1 cellular context compared by ENCODE assay signal in the genomic region with DNA sequence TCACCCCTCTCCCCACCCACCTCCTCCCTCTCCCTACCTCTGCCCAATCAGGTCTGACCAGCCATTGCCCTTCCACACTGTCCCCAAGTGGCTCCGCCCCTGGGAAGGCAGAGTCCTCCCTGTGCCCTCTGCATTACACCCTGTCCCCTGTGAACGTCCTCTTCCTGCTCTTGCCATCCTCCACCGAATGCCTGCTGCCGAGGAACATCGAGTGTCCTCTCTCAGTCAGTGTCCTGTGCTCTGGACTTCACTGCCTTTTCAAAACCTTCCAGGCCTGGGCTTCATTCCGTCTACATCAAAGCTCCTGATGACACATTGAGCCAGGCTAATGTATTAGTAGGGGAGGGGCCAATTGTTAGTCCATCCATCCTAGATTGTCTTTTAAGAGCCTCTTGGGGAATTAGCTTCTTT.
A peak's percentile ranks its signal among the peaks of the same experiment; 100 is the strongest.
TF ChIP-seq lines count a peak whose summit lies in the region.

No MANE protein-coding gene starts in this region.

TF ChIP-seq in K562, 482 proteins besides CTCF, POLR2A, EP300 and RAD21 (continued from another document and continues in another):
- TF ChIP-seq, protein P1, sequence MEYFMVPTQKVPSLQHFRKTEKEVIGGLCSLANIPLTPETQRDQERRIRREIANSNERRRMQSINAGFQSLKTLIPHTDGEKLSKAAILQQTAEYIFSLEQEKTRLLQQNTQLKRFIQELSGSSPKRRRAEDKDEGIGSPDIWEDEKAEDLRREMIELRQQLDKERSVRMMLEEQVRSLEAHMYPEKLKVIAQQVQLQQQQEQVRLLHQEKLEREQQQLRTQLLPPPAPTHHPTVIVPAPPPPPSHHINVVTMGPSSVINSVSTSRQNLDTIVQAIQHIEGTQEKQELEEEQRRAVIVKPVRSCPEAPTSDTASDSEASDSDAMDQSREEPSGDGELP (CRISPR knock-in tag; IDR thresholded peaks at IDR 0.05; ENCODE audit: borderline replicate concordance) = no peak
- TF ChIP-seq ZBTB1 (CRISPR knock-in tag; IDR thresholded peaks at IDR 0.05; ENCODE audit: borderline replicate concordance, low read depth) = no peak
- TF ChIP-seq MAFG (tag; conservative IDR thresholded peaks at IDR 0.05) = no peak
- no peak for TF ChIP-seq ZNF436 (CRISPR knock-in tag; IDR thresholded peaks at IDR 0.05)
- no peak for TF ChIP-seq ZNF583 (CRISPR knock-in tag; IDR thresholded peaks at IDR 0.05)
- TF ChIP-seq, protein P2, sequence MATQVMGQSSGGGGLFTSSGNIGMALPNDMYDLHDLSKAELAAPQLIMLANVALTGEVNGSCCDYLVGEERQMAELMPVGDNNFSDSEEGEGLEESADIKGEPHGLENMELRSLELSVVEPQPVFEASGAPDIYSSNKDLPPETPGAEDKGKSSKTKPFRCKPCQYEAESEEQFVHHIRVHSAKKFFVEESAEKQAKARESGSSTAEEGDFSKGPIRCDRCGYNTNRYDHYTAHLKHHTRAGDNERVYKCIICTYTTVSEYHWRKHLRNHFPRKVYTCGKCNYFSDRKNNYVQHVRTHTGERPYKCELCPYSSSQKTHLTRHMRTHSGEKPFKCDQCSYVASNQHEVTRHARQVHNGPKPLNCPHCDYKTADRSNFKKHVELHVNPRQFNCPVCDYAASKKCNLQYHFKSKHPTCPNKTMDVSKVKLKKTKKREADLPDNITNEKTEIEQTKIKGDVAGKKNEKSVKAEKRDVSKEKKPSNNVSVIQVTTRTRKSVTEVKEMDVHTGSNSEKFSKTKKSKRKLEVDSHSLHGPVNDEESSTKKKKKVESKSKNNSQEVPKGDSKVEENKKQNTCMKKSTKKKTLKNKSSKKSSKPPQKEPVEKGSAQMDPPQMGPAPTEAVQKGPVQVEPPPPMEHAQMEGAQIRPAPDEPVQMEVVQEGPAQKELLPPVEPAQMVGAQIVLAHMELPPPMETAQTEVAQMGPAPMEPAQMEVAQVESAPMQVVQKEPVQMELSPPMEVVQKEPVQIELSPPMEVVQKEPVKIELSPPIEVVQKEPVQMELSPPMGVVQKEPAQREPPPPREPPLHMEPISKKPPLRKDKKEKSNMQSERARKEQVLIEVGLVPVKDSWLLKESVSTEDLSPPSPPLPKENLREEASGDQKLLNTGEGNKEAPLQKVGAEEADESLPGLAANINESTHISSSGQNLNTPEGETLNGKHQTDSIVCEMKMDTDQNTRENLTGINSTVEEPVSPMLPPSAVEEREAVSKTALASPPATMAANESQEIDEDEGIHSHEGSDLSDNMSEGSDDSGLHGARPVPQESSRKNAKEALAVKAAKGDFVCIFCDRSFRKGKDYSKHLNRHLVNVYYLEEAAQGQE (CRISPR knock-in tag; IDR thresholded peaks at IDR 0.05; ENCODE audit: low read depth) = no peak
- TF ChIP-seq THRAP3 (IDR thresholded peaks at IDR 0.05; ENCODE audit: borderline replicate concordance) = no peak
- TF ChIP-seq GTF2F1 (IDR thresholded peaks at IDR 0.05; ENCODE audit: low read depth, low read length) = no peak
- TF ChIP-seq ZNF384 (IDR thresholded peaks at IDR 0.05; ENCODE audit: low read depth, low read length) = no peak
- peak; percentile 43; the same call in 1 of the 2 replicates for TF ChIP-seq CTBP1 (IDR thresholded peaks at IDR 0.05; ENCODE audit: borderline replicate concordance)
- TF ChIP-seq ZNF507 (tag; conservative IDR thresholded peaks at IDR 0.05) = no peak
- TF ChIP-seq HNRNPUL1 (IDR thresholded peaks at IDR 0.05; ENCODE audit: low read length) = no peak
- TF ChIP-seq SMARCE1 (IDR thresholded peaks at IDR 0.05) = no peak
- TF ChIP-seq, protein P3, sequence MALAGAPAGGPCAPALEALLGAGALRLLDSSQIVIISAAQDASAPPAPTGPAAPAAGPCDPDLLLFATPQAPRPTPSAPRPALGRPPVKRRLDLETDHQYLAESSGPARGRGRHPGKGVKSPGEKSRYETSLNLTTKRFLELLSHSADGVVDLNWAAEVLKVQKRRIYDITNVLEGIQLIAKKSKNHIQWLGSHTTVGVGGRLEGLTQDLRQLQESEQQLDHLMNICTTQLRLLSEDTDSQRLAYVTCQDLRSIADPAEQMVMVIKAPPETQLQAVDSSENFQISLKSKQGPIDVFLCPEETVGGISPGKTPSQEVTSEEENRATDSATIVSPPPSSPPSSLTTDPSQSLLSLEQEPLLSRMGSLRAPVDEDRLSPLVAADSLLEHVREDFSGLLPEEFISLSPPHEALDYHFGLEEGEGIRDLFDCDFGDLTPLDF (CRISPR knock-in tag; IDR thresholded peaks at IDR 0.05) = no peak
- TF ChIP-seq U2AF1 (optimal IDR thresholded peaks at IDR 0.05; ENCODE audit: low read depth, low read length) = no peak
- TF ChIP-seq KDM1A (IDR thresholded peaks at IDR 0.05) = no peak
- TF ChIP-seq, protein P4, sequence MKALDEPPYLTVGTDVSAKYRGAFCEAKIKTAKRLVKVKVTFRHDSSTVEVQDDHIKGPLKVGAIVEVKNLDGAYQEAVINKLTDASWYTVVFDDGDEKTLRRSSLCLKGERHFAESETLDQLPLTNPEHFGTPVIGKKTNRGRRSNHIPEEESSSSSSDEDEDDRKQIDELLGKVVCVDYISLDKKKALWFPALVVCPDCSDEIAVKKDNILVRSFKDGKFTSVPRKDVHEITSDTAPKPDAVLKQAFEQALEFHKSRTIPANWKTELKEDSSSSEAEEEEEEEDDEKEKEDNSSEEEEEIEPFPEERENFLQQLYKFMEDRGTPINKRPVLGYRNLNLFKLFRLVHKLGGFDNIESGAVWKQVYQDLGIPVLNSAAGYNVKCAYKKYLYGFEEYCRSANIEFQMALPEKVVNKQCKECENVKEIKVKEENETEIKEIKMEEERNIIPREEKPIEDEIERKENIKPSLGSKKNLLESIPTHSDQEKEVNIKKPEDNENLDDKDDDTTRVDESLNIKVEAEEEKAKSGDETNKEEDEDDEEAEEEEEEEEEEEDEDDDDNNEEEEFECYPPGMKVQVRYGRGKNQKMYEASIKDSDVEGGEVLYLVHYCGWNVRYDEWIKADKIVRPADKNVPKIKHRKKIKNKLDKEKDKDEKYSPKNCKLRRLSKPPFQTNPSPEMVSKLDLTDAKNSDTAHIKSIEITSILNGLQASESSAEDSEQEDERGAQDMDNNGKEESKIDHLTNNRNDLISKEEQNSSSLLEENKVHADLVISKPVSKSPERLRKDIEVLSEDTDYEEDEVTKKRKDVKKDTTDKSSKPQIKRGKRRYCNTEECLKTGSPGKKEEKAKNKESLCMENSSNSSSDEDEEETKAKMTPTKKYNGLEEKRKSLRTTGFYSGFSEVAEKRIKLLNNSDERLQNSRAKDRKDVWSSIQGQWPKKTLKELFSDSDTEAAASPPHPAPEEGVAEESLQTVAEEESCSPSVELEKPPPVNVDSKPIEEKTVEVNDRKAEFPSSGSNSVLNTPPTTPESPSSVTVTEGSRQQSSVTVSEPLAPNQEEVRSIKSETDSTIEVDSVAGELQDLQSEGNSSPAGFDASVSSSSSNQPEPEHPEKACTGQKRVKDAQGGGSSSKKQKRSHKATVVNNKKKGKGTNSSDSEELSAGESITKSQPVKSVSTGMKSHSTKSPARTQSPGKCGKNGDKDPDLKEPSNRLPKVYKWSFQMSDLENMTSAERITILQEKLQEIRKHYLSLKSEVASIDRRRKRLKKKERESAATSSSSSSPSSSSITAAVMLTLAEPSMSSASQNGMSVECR (CRISPR knock-in tag; IDR thresholded peaks at IDR 0.05) = no peak
- TF ChIP-seq, protein P5, sequence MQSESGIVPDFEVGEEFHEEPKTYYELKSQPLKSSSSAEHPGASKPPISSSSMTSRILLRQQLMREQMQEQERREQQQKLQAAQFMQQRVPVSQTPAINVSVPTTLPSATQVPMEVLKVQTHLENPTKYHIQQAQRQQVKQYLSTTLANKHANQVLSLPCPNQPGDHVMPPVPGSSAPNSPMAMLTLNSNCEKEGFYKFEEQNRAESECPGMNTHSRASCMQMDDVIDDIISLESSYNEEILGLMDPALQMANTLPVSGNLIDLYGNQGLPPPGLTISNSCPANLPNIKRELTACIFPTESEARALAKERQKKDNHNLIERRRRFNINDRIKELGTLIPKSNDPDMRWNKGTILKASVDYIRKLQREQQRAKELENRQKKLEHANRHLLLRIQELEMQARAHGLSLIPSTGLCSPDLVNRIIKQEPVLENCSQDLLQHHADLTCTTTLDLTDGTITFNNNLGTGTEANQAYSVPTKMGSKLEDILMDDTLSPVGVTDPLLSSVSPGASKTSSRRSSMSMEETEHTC (IDR thresholded peaks at IDR 0.05) = no peak
- no peak for TF ChIP-seq POLR2AphosphoS2 (IDR thresholded peaks at IDR 0.05; ENCODE audit: low read length)
- TF ChIP-seq HDAC1 (IDR thresholded peaks at IDR 0.05) = peak in 1 of 2 experiments; percentile 15; a peak in 1 of 4 replicates
- TF ChIP-seq FOXK2 (conservative IDR thresholded peaks at IDR 0.05 in 1 of 2, IDR thresholded peaks at IDR 0.05 in 1 of 2; ENCODE audit: low read depth in 2 of 2) = no peak
- TF ChIP-seq ZNF184 (CRISPR knock-in tag; IDR thresholded peaks at IDR 0.05) = no peak
- no peak for TF ChIP-seq MEIS2 (IDR thresholded peaks at IDR 0.05; ENCODE audit: partially characterized antibody)
- no peak for TF ChIP-seq SMARCC2 (IDR thresholded peaks at IDR 0.05; ENCODE audit: low read depth)
- TF ChIP-seq PYGO2 (tag; IDR thresholded peaks at IDR 0.05) = no peak
- TF ChIP-seq, protein P6, sequence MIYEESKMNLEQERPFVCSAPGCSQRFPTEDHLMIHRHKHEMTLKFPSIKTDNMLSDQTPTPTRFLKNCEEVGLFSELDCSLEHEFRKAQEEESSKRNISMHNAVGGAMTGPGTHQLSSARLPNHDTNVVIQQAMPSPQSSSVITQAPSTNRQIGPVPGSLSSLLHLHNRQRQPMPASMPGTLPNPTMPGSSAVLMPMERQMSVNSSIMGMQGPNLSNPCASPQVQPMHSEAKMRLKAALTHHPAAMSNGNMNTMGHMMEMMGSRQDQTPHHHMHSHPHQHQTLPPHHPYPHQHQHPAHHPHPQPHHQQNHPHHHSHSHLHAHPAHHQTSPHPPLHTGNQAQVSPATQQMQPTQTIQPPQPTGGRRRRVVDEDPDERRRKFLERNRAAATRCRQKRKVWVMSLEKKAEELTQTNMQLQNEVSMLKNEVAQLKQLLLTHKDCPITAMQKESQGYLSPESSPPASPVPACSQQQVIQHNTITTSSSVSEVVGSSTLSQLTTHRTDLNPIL (CRISPR knock-in tag; IDR thresholded peaks at IDR 0.05) = no peak
- TF ChIP-seq EZH2 (IDR thresholded peaks at IDR 0.05; ENCODE audit: borderline replicate concordance, low read depth, low read length) = no peak
- TF ChIP-seq SUPT5H (IDR thresholded peaks at IDR 0.05) = no peak
- TF ChIP-seq SMARCA5 (IDR thresholded peaks at IDR 0.05) = no peak
- no peak for TF ChIP-seq NCOA6 (IDR thresholded peaks at IDR 0.05)
- TF ChIP-seq, protein P7, sequence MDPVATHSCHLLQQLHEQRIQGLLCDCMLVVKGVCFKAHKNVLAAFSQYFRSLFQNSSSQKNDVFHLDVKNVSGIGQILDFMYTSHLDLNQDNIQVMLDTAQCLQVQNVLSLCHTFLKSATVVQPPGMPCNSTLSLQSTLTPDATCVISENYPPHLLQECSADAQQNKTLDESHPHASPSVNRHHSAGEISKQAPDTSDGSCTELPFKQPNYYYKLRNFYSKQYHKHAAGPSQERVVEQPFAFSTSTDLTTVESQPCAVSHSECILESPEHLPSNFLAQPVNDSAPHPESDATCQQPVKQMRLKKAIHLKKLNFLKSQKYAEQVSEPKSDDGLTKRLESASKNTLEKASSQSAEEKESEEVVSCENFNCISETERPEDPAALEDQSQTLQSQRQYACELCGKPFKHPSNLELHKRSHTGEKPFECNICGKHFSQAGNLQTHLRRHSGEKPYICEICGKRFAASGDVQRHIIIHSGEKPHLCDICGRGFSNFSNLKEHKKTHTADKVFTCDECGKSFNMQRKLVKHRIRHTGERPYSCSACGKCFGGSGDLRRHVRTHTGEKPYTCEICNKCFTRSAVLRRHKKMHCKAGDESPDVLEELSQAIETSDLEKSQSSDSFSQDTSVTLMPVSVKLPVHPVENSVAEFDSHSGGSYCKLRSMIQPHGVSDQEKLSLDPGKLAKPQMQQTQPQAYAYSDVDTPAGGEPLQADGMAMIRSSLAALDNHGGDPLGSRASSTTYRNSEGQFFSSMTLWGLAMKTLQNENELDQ (CRISPR knock-in tag; IDR thresholded peaks at IDR 0.05; ENCODE audit: borderline replicate concordance) = no peak
- TF ChIP-seq, protein P8, sequence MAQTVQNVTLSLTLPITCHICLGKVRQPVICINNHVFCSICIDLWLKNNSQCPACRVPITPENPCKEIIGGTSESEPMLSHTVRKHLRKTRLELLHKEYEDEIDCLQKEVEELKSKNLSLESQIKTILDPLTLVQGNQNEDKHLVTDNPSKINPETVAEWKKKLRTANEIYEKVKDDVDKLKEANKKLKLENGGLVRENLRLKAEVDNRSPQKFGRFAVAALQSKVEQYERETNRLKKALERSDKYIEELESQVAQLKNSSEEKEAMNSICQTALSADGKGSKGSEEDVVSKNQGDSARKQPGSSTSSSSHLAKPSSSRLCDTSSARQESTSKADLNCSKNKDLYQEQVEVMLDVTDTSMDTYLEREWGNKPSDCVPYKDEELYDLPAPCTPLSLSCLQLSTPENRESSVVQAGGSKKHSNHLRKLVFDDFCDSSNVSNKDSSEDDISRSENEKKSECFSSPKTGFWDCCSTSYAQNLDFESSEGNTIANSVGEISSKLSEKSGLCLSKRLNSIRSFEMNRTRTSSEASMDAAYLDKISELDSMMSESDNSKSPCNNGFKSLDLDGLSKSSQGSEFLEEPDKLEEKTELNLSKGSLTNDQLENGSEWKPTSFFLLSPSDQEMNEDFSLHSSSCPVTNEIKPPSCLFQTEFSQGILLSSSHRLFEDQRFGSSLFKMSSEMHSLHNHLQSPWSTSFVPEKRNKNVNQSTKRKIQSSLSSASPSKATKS (CRISPR knock-in tag; IDR thresholded peaks at IDR 0.05) = no peak
- 0 out of 2 replicates have a peak, but pooled peaks have one; percentile 7 for TF ChIP-seq PHF8 (IDR thresholded peaks at IDR 0.05; ENCODE audit: borderline replicate concordance, low read length)
- TF ChIP-seq, protein P9, sequence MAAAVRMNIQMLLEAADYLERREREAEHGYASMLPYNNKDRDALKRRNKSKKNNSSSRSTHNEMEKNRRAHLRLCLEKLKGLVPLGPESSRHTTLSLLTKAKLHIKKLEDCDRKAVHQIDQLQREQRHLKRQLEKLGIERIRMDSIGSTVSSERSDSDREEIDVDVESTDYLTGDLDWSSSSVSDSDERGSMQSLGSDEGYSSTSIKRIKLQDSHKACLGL (CRISPR knock-in tag; IDR thresholded peaks at IDR 0.05; ENCODE audit: borderline replicate concordance, poor library complexity, severe bottlenecking) = no peak
- no peak for TF ChIP-seq ZNF699 (CRISPR knock-in tag; IDR thresholded peaks at IDR 0.05; ENCODE audit: insufficient replicate concordance)
- peak; percentile 91 for TF ChIP-seq HDGF (IDR thresholded peaks at IDR 0.05)
- TF ChIP-seq FOXP1 (CRISPR knock-in tag; IDR thresholded peaks at IDR 0.05) = no peak
